18 cellular contexts compared by ENCODE assay signal in the genomic region with DNA sequence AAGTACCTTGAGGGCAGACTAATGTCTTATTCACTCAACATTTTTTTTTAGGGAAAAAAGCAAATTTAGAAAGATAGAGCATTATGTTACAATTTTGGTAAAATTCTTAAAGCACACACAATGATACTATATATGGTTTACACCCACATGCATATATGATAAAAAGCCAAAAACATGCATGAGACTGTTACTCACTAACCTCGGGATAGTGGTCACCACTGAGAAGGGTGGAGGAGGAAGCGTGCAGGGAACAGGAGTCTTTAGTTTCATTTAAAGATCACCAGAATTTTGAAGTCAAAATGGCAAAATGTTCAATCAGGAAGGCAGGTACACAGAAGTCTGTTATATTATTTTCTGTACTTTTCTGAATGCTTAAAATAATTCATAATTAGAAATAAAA. TPM values are rescaled to one million over a fixed set of nuclear protein-coding genes. Genes with fewer than 3 reads are reported as not detected.
DNase-seq lines count a peak whose midpoint lies in the region; ATAC-seq and TF ChIP-seq lines count a peak whose summit lies in the region.
"Had no signal": no experiment of that assay in that cellular context is flagged by ENCODE, and none has a peak within 500 bp of the region (broad histone marks: within the 10 kb centered on the region; RNA-seq: fewer than 3 reads in every experiment).

No MANE protein-coding gene starts in this region.

- intact Hi-C loops in left lung (cut with DNase I) = no loop called here
- intact Hi-C loops in esophagus muscularis mucosa (cut with DNase I) = no loop called here

- H3K27ac Mint-ChIP-seq in T-helper 17 cell = no peak overlapping the region
- H3K27ac Mint-ChIP-seq: CD4-positive, alpha-beta T cell had no signal

- peak overlapping the region in 5 of 11 experiments; percentile 38 to 72 (median 67); a peak in 8 of 22 replicates for H3K27ac ChIP-seq in BLaER1 treated with 17β-estradiol and CSF1 and Interleukin-3, amounts not matched to agents 10 nM and 100 nM
- H3K27ac ChIP-seq in GM23248 (no peak overlapping the region), left lung (no peak overlapping the region), esophagus muscularis mucosa (replicated peaks in 1 of 4) (no peak overlapping the region)
- H3K27ac ChIP-seq: SJSA1 had no signal

- ATAC-seq in left lung (peak; percentile 14), T-helper 17 cell (no peak)

- peaks cover 0 to 27% (median 14%) of the 10 kb centered on the region in 11 experiments; a peak in 9 of 22 replicates for H3K9me3 ChIP-seq in BLaER1 treated with 17β-estradiol and CSF1 and Interleukin-3, amounts not matched to agents 10 nM and 100 nM (replicated peaks in 1 of 11)
- H3K9me3 ChIP-seq in GM23248 (ENCODE audit: low read depth) (no peaks in the 10 kb centered on the region), left lung (no peaks in the 10 kb centered on the region), esophagus muscularis mucosa (no peaks in the 10 kb centered on the region), T-helper 17 cell (ENCODE audit: control insufficient read depth, low read length, poor library complexity, severe bottlenecking) (no peaks in the 10 kb centered on the region)
- H3K9me3 ChIP-seq: SJSA1 had no signal

- TF ChIP-seq EP300 in esophagus muscularis mucosa (IDR thresholded peaks at IDR 0.05) = no peak

- no peaks in the 10 kb centered on the region for H3K27me3 ChIP-seq in BLaER1 treated with 17β-estradiol and CSF1 and Interleukin-3, amounts not matched to agents 10 nM and 100 nM
- H3K27me3 ChIP-seq in GM23248 (replicated peaks; ENCODE audit: insufficient read depth) = no peaks in the 10 kb centered on the region
- no peaks in the 10 kb centered on the region for H3K27me3 ChIP-seq in left lung
- H3K27me3 ChIP-seq in esophagus muscularis mucosa = no peaks in the 10 kb centered on the region
- H3K27me3 ChIP-seq: SJSA1 had no signal

- no peak for TF ChIP-seq CTCF in left lung (IDR thresholded peaks at IDR 0.05)
- no peak for TF ChIP-seq CTCF in esophagus muscularis mucosa (IDR thresholded peaks at IDR 0.05)

- peaks cover 0 to 15% (median 3%) of the 10 kb centered on the region in 11 experiments; a peak in 9 of 22 replicates for H3K36me3 ChIP-seq in BLaER1 treated with 17β-estradiol and CSF1 and Interleukin-3, amounts not matched to agents 10 nM and 100 nM
- H3K36me3 ChIP-seq in GM23248 (ENCODE audit: low read depth) = no peaks in the 10 kb centered on the region
- no peaks in the 10 kb centered on the region for H3K36me3 ChIP-seq in left lung
- H3K36me3 ChIP-seq in esophagus muscularis mucosa = no peaks in the 10 kb centered on the region
- H3K36me3 ChIP-seq: SJSA1 had no signal

- peaks cover 38% of the 10 kb centered on the region for H3K4me1 Mint-ChIP-seq in T-helper 17 cell

- in situ Hi-C loops in GM23248 (cut with MboI) = no loop called here

- peak; percentile 38 for DNase-seq in GM23248
- peak; percentile 71 for DNase-seq in OCI-M1 (lab: John Stamatoyannopoulos, UW)
- no peak for DNase-seq in left lung
- DNase-seq in esophagus muscularis mucosa (ENCODE audit: extremely low spot score) = no peak
- no peak for DNase-seq in NCI-H1092 treated with DMSO at 0.1 percent for 48 hours (lab: John Stamatoyannopoulos, UW)
- no peak for DNase-seq in T-helper 17 cell
- no peak for DNase-seq in stimulated activated naive CD4-positive, alpha-beta T cell (lab: John Stamatoyannopoulos, UW)
- DNase-seq: CD4-positive, alpha-beta T cell; DMS53; H7; Kasumi-1; NCI-H1092; NCI-H1694; NCI-H2107; NCI-H2227 treated with DMSO at 0.1 percent for 48 hours; NCI-H524 had no signal

- no peaks in the 10 kb centered on the region for H3K27me3 Mint-ChIP-seq in T-helper 17 cell
- H3K27me3 Mint-ChIP-seq: CD4-positive, alpha-beta T cell had no signal

- no peak overlapping the region for H2AFZ ChIP-seq in GM23248

- H3F3A ChIP-seq in GM23248 (ENCODE audit: insufficient read depth) = no peaks in the 10 kb centered on the region; the same call in 1 of the 2 replicates

- peaks cover 9 to 72% (median 35%) of the 10 kb centered on the region in 10 experiments; a peak in 19 of 20 replicates for H3K4me1 ChIP-seq in BLaER1 treated with 17β-estradiol and CSF1 and Interleukin-3, amounts not matched to agents 10 nM and 100 nM
- H3K4me1 ChIP-seq in GM23248 (ENCODE audit: insufficient read depth) (0 out of 2 replicates have a peak, but pooled peaks cover 13% of the 10 kb centered on the region), left lung (peaks cover 15 to 53% of the 10 kb centered on the region in 2 donors), esophagus muscularis mucosa (peaks cover 16 to 28% (median 22%) of the 10 kb centered on the region in 4 donors)
- H3K4me1 ChIP-seq: SJSA1 had no signal

- H4K20me1 ChIP-seq in BLaER1 treated with 17β-estradiol and CSF1 and Interleukin-3, amounts not matched to agents 10 nM and 100 nM = peaks cover 0 to 58% (median 23%) of the 10 kb centered on the region in 11 experiments; a peak in 15 of 22 replicates
- H4K20me1 ChIP-seq in GM23248 (ENCODE audit: insufficient read depth) = no peaks in the 10 kb centered on the region

- peaks cover 33% of the 10 kb centered on the region for H3K79me2 ChIP-seq in GM23248 (ENCODE audit: insufficient read depth)

- TF ChIP-seq POLR2A in esophagus muscularis mucosa (IDR thresholded peaks at IDR 0.05; ENCODE audit: low read depth) = no peak

- peak overlapping the region in 6 of 11 experiments; percentile 64 to 95 (median 80); a peak in 12 of 22 replicates for H3K4me2 ChIP-seq in BLaER1 treated with 17β-estradiol and CSF1 and Interleukin-3, amounts not matched to agents 10 nM and 100 nM
- peak overlapping the region; percentile 12 for H3K4me2 ChIP-seq in GM23248 (ENCODE audit: unreplicated experiment)

- H3K9ac ChIP-seq in BLaER1 treated with 17β-estradiol and CSF1 and Interleukin-3, amounts not matched to agents 10 nM and 100 nM = peak overlapping the region in 3 of 11 experiments; percentile 14 to 42 (median 31); a peak in 3 of 22 replicates
- H3K9ac ChIP-seq in GM23248 = no peak overlapping the region

- H3K4me3 ChIP-seq in BLaER1 treated with 17β-estradiol and CSF1 and Interleukin-3, amounts not matched to agents 10 nM and 100 nM = no peak overlapping the region; a peak in 1 of 20 replicates
- H3K4me3 ChIP-seq in GM23248 (no peak overlapping the region), left lung (no peak overlapping the region), esophagus muscularis mucosa (no peak overlapping the region)
- H3K4me3 ChIP-seq: SJSA1 had no signal

- peaks cover 6% of the 10 kb centered on the region for H3K36me3 Mint-ChIP-seq in T-helper 17 cell (ENCODE audit: low read depth)

- 12 to 16% methylated on average over 2 of the region's 2 CpGs for WGBS in GM23248 (ENCODE audit: low coverage in 1 of 2, low lambda C conversion rate in 2 of 2, missing lambda C conversion rate in 2 of 2), 2 experiments
- WGBS in esophagus muscularis mucosa = 58% methylated on average over 2 of the region's 2 CpGs

- no peaks in the 10 kb centered on the region for H3K9me2 ChIP-seq in GM23248 (ENCODE audit: insufficient read depth)

- no peak overlapping the region for H3K4me3 Mint-ChIP-seq in T-helper 17 cell
- H3K4me3 Mint-ChIP-seq: CD4-positive, alpha-beta T cell had no signal

RNA-seq across cellular contexts. Expression of gene ARL15, which starts 9.2 kb away (rescaled TPM):
- total RNA-seq in GM23248 (2014; rRNA removed; shearing (Covaris generic)) = 7.8 and 15.4 TPM in 2 replicates
- 9.9 and 10.6 TPM in 2 replicates for polyA plus RNA-seq in GM23248 (2016; fragmentation: Nextera tagmentation; extraction: Ambion mirVana)
- total RNA-seq in left lung (10 to 100 TPM; 20.2 to 24.9 TPM), esophagus muscularis mucosa (10 to 100 TPM; 11.6 to 21.6 (median 16.5) TPM), T-helper 17 cell (10 to 100 TPM; 17.7 to 24.6 TPM)

Comparison
In these comparisons a context has a peak if more than half of its experiments do, and no peak if none do; other contexts are left out.
1. DNase-seq: peak in GM23248 (single experiment) and OCI-M1 (single experiment); none in left lung (0 of 2), esophagus muscularis mucosa (single experiment), NCI-H1092 treated with DMSO at 0.1 percent for 48 hours (single experiment), T-helper 17 cell (0 of 3) and stimulated activated naive CD4-positive, alpha-beta T cell (0 of 6).